ENCODE assay signal across 19 cellular contexts in the genomic region with DNA sequence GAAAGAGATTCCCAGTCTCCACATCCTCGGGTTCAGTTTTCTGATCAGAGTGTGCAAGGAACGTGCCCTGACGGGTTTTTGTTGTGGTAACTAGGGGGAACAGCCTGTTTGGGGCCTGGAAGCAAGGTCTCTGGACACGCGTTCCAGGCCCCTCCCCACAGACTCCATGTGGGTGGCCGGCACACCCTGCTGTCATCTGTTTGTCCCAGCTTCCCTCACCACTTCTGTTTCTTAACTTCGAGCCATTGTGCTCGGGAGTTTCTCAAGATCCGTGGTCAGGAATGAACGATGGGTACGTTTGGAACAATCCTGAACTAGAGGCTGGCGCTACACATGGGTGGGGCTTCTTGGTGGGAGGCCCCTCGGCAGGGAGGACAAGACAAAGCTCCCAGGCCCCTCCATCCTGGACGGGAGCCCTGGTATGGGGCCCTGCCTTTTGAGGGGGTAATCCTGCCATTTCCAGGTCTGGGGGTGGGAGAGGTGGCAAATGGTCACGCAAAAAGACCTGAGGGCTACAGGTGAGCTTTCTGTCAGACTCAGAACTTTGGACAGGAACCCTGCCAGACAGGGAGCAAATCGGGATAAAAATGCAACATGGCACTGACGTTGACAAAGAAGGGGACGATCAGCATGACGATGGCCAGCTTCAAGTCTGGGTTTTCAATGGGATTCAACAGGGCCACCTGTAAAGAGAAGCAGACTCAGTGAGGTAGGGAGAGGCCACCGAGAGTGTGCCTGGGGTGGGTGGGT. TPM values are rescaled to one million over a fixed set of nuclear protein-coding genes. Genes with fewer than 3 reads are reported as not detected.
DNase-seq lines count a peak whose midpoint lies in the region; ATAC-seq and TF ChIP-seq lines count a peak whose summit lies in the region.
"Had no signal": no experiment of that assay in that cellular context is flagged by ENCODE, and none has a peak within 500 bp of the region (broad histone marks: within the 10 kb centered on the region; RNA-seq: fewer than 3 reads in every experiment).

No MANE protein-coding gene starts in this region.

- peaks cover 22% of the 10 kb centered on the region for H3K36me3 Mint-ChIP-seq in activated T-helper 17 cell treated with anti-CD3 and anti-CD28 coated beads, Interleukin-2, amount 50 U/mL, for 72 hours (ENCODE audit: low read depth)

- no peaks in the 10 kb centered on the region for H3K27me3 Mint-ChIP-seq in activated T-helper 17 cell treated with anti-CD3 and anti-CD28 coated beads, Interleukin-2, amount 50 U/mL, for 72 hours
- H3K27me3 Mint-ChIP-seq: activated CD4-positive, alpha-beta memory T cell treated with anti-CD3 and anti-CD28 coated beads, Interleukin-2, amount 10 ng/mL, durations not matched to agents 7 days and 5 days; activated naive CD8-positive, alpha-beta T cell treated with anti-CD3 and anti-CD28 coated beads, Interleukin-2, amount 10 ng/mL, durations not matched to agents 7 days and 5 days had no signal

- H3K4me2 ChIP-seq in BLaER1 treated with 17β-estradiol and CSF1 and Interleukin-3, amounts not matched to agents 10 nM and 100 nM = peak overlapping the region; percentile 75 to 97 (median 85)
- H3K4me2 ChIP-seq: smooth muscle cell had no signal

- H3K36me3 ChIP-seq in BLaER1 treated with 17β-estradiol and CSF1 and Interleukin-3, amounts not matched to agents 10 nM and 100 nM = peaks cover 7 to 29% (median 12%) of the 10 kb centered on the region in 11 experiments; a peak in 13 of 22 replicates
- H3K36me3 ChIP-seq in spleen = peaks cover 0 to 86% (median 46%) of the 10 kb centered on the region in 6 donors
- H3K36me3 ChIP-seq: cardiac muscle cell had no signal

- H3K4me1 Mint-ChIP-seq in activated T-helper 17 cell treated with anti-CD3 and anti-CD28 coated beads, Interleukin-2, amount 50 U/mL, for 72 hours = peaks cover 9% of the 10 kb centered on the region

- H3K4me1 ChIP-seq in BLaER1 treated with 17β-estradiol and CSF1 and Interleukin-3, amounts not matched to agents 10 nM and 100 nM = peaks cover 81 to 100% (median 100%) of the 10 kb centered on the region in 10 experiments
- H3K4me1 ChIP-seq in right cardiac atrium (ENCODE audit: control insufficient read depth, insufficient read depth, low read length) (peaks cover 20% of the 10 kb centered on the region), spleen (peaks cover 0 to 66% (median 18%) of the 10 kb centered on the region in 6 donors)

- no peak for ATAC-seq in right cardiac atrium
- ATAC-seq in activated T-helper 17 cell treated with anti-CD3 and anti-CD28 coated beads, Interleukin-2, amount 50 U/mL, for 72 hours (replicated peaks) = no peak

- H3K4me3 ChIP-seq in BLaER1 treated with 17β-estradiol and CSF1 and Interleukin-3, amounts not matched to agents 10 nM and 100 nM = no peak overlapping the region
- H3K4me3 ChIP-seq in right cardiac atrium (ENCODE audit: low read length) (no peak overlapping the region), spleen (no peak overlapping the region)
- H3K4me3 ChIP-seq: cardiac muscle cell, smooth muscle cell had no signal

- DNase-seq in MV-4-11 (lab: John Stamatoyannopoulos, UW) (peak; percentile 79), right cardiac atrium (peak in 2 of 3 donors; percentile 31 to 33), spleen (peak; percentile 56), GM13976 (ENCODE audit: low spot score) (no peak), T-helper 2 cell (no peak), kidney glomerular epithelial cell (lab: John Stamatoyannopoulos, UW) (no peak)
- DNase-seq: activated CD4-positive, alpha-beta memory T cell treated with anti-CD3 and anti-CD28 coated beads, Interleukin-2, amount 10 ng/mL, durations not matched to agents 7 days and 5 days; activated naive CD8-positive, alpha-beta T cell treated with anti-CD3 and anti-CD28 coated beads, Interleukin-2, amount 10 ng/mL, durations not matched to agents 7 days and 5 days; effector CD4-positive, alpha-beta T cell; EL; hippocampal formation; NCI-H187 treated with DMSO at 0.1 percent for 48 hours had no signal

- H3K27ac ChIP-seq in BLaER1 treated with 17β-estradiol and CSF1 and Interleukin-3, amounts not matched to agents 10 nM and 100 nM = peak overlapping the region in 10 of 11 experiments; percentile 67 to 85 (median 82); a peak in 21 of 22 replicates
- H3K27ac ChIP-seq in right cardiac atrium (ENCODE audit: low read length) = peak overlapping the region; percentile 12
- peak overlapping the region in 2 of 8 donors; percentile 30 to 55 for H3K27ac ChIP-seq in spleen
- H3K27ac ChIP-seq: cardiac muscle cell had no signal

- H3K9ac ChIP-seq in BLaER1 treated with 17β-estradiol and CSF1 and Interleukin-3, amounts not matched to agents 10 nM and 100 nM = peak overlapping the region in 7 of 11 experiments; percentile 1 to 79 (median 66); a peak in 3 of 22 replicates

- no peak overlapping the region for H3K27ac Mint-ChIP-seq in activated T-helper 17 cell treated with anti-CD3 and anti-CD28 coated beads, Interleukin-2, amount 50 U/mL, for 72 hours
- H3K27ac Mint-ChIP-seq: activated CD4-positive, alpha-beta memory T cell treated with anti-CD3 and anti-CD28 coated beads, Interleukin-2, amount 10 ng/mL, durations not matched to agents 7 days and 5 days; activated naive CD8-positive, alpha-beta T cell treated with anti-CD3 and anti-CD28 coated beads, Interleukin-2, amount 10 ng/mL, durations not matched to agents 7 days and 5 days; T-helper 1 cell treated with Interleukin-12 subunit alpha and Interleukin-12 subunit beta and Interleukin-4 antibody, amounts not matched to agents 30 μg/mL and 1 μg/mL, for 36 hours had no signal

- H3K4me3 Mint-ChIP-seq in activated T-helper 17 cell treated with anti-CD3 and anti-CD28 coated beads, Interleukin-2, amount 50 U/mL, for 72 hours = no peak overlapping the region
- H3K4me3 Mint-ChIP-seq: activated CD4-positive, alpha-beta memory T cell treated with anti-CD3 and anti-CD28 coated beads, Interleukin-2, amount 10 ng/mL, durations not matched to agents 7 days and 5 days; activated naive CD8-positive, alpha-beta T cell treated with anti-CD3 and anti-CD28 coated beads, Interleukin-2, amount 10 ng/mL, durations not matched to agents 7 days and 5 days; T-helper 1 cell treated with Interleukin-12 subunit alpha and Interleukin-12 subunit beta and Interleukin-4 antibody, amounts not matched to agents 30 μg/mL and 1 μg/mL, for 36 hours had no signal

- H3K9me3 Mint-ChIP-seq in activated T-helper 17 cell treated with anti-CD3 and anti-CD28 coated beads, Interleukin-2, amount 50 U/mL, for 72 hours = no peaks in the 10 kb centered on the region
- H3K9me3 Mint-ChIP-seq: activated CD4-positive, alpha-beta memory T cell treated with anti-CD3 and anti-CD28 coated beads, Interleukin-2, amount 10 ng/mL, durations not matched to agents 7 days and 5 days; activated naive CD8-positive, alpha-beta T cell treated with anti-CD3 and anti-CD28 coated beads, Interleukin-2, amount 10 ng/mL, durations not matched to agents 7 days and 5 days; T-helper 1 cell treated with Interleukin-12 subunit alpha and Interleukin-12 subunit beta and Interleukin-4 antibody, amounts not matched to agents 30 μg/mL and 1 μg/mL, for 36 hours had no signal

- H3K9me3 ChIP-seq in BLaER1 treated with 17β-estradiol and CSF1 and Interleukin-3, amounts not matched to agents 10 nM and 100 nM (replicated peaks in 1 of 11) = no peaks in the 10 kb centered on the region
- H3K9me3 ChIP-seq in right cardiac atrium (ENCODE audit: control insufficient read depth, low read length) = no peaks in the 10 kb centered on the region
- no peaks in the 10 kb centered on the region for H3K9me3 ChIP-seq in spleen

- no peak for TF ChIP-seq POLR2A in spleen (IDR thresholded peaks at IDR 0.05)

- TF ChIP-seq CTCF in spleen (IDR thresholded peaks at IDR 0.05 in 8 of 11, conservative IDR thresholded peaks at IDR 0.05 in 3 of 11) (no peak), GM13976 (IDR thresholded peaks at IDR 0.05; ENCODE audit: borderline replicate concordance, control extremely low read depth, extremely low read depth, insufficient read depth, missing control alignments) (no peak)

- no peaks in the 10 kb centered on the region; a peak in 1 of 22 replicates for H4K20me1 ChIP-seq in BLaER1 treated with 17β-estradiol and CSF1 and Interleukin-3, amounts not matched to agents 10 nM and 100 nM

- WGBS in right cardiac atrium = 77% methylated on average over 20 of the region's 20 CpGs
- WGBS in spleen, 5 donors = 64 to 85% (median 72%) methylated on average over 20 of the region's 20 CpGs

- in situ Hi-C loops in GM13976 (cut with MboI; ENCODE audit: low sequenced_read_pairs, unreplicated experiment) = loop anchor here (10.0 kb wide), 1 partner anchor 232 kb away; no protein-coding TSS in a partner anchor

- no peaks in the 10 kb centered on the region for H3K27me3 ChIP-seq in BLaER1 treated with 17β-estradiol and CSF1 and Interleukin-3, amounts not matched to agents 10 nM and 100 nM
- no peaks in the 10 kb centered on the region for H3K27me3 ChIP-seq in right cardiac atrium (ENCODE audit: control insufficient read depth, insufficient read depth)
- no peaks in the 10 kb centered on the region for H3K27me3 ChIP-seq in spleen (replicated peaks in 1 of 7)
- H3K27me3 ChIP-seq: cardiac muscle cell had no signal

- intact Hi-C loops in right cardiac atrium (cut with DNase I) = no loop called here
- intact Hi-C loops in spleen (cut with DNase I; ENCODE audit: low total_unique reads) = no loop called here

RNA-seq across cellular contexts. Expression of a gene that starts 8.5 kb away (rescaled TPM):
- total RNA-seq in right cardiac atrium (10 to 100 TPM; 12.7 to 48.6 (median 41.4) TPM), spleen (1 to 10 TPM in 5 of 7 donors, not detected in 2; 2.5 to 6.8 (median 3.4) TPM)
- polyA plus RNA-seq in right cardiac atrium (152 TPM), spleen (10 to 100 TPM; 10.0 to 17.8 (median 16.1) TPM)
- 1 to 10 TPM in 1 of 2 donors, not detected in 1; 2.8 TPM for total RNA-seq in activated T-helper 17 cell treated with anti-CD3 and anti-CD28 coated beads, Interleukin-2, amount 50 U/mL, for 72 hours
- total RNA-seq: cardiac muscle cell had no signal
- polyA plus RNA-seq: cardiac muscle cell had no signal

RNA-seq across cellular contexts. Expression of a gene that starts 12.8 kb away (rescaled TPM):
- 1 to 10 TPM; 3.4 to 5.7 (median 5.0) TPM for total RNA-seq in right cardiac atrium
- polyA plus RNA-seq in right cardiac atrium = 5.0 TPM
- total RNA-seq in spleen = 10 to 100 TPM in 6 of 7 donors, 1 to 10 TPM in 1; 9.9 to 27.4 (median 20.1) TPM
- 10 to 100 TPM; 10.4 to 54.2 (median 30.3) TPM for polyA plus RNA-seq in spleen
- total RNA-seq in activated T-helper 17 cell treated with anti-CD3 and anti-CD28 coated beads, Interleukin-2, amount 50 U/mL, for 72 hours = 10 to 100 TPM in 1 of 2 donors, 1 to 10 TPM in 1; 5.5 to 12.8 TPM

RNA-seq across cellular contexts. Expression of a gene that starts 48.7 kb away (rescaled TPM):
- total RNA-seq in right cardiac atrium = 1 to 10 TPM in 1 of 4 donors, under 1 TPM in 3; 0.21 to 1.8 (median 0.53) TPM
- polyA plus RNA-seq in right cardiac atrium = 0.43 TPM
- total RNA-seq in spleen = 10 to 100 TPM in 6 of 7 donors, 1 to 10 TPM in 1; 8.0 to 53.7 (median 17.6) TPM
- polyA plus RNA-seq in spleen = 10 to 100 TPM; 12.4 to 44.4 (median 15.2) TPM
- total RNA-seq in activated T-helper 17 cell treated with anti-CD3 and anti-CD28 coated beads, Interleukin-2, amount 50 U/mL, for 72 hours = not detected
- total RNA-seq: activated CD4-positive, alpha-beta memory T cell treated with anti-CD3 and anti-CD28 coated beads, Interleukin-2, amount 10 ng/mL, durations not matched to agents 7 days and 5 days; activated naive CD8-positive, alpha-beta T cell treated with anti-CD3 and anti-CD28 coated beads, Interleukin-2, amount 10 ng/mL, durations not matched to agents 7 days and 5 days; M059J; NCI-H460; smooth muscle cell had no signal
- polyA plus RNA-seq: smooth muscle cell had no signal

RNA-seq across cellular contexts. Expression of a gene that starts 54.1 kb away (rescaled TPM):
- total RNA-seq in right cardiac atrium (1 to 10 TPM; 6.6 to 9.3 (median 8.0) TPM), spleen (10 to 100 TPM; 20.3 to 65.6 (median 40.6) TPM)
- polyA plus RNA-seq in right cardiac atrium (4.3 TPM), spleen (10 to 100 TPM in 1 of 3 donors, 1 to 10 TPM in 2; 4.0 to 12.8 (median 5.5) TPM)
- 10 to 100 TPM; 13.6 to 39.0 TPM for total RNA-seq in activated T-helper 17 cell treated with anti-CD3 and anti-CD28 coated beads, Interleukin-2, amount 50 U/mL, for 72 hours

Comparison
In these comparisons a context has a peak if more than half of its experiments do, and no peak if none do; other contexts are left out.
1. DNase-seq: peak in MV-4-11 (single experiment), right cardiac atrium (2 of 3) and spleen (single experiment); none in GM13976 (single experiment), T-helper 2 cell (0 of 5) and kidney glomerular epithelial cell (single experiment).